ENCODE assay signal across 1 cellular context in genomic region chr16:68792465-68793324, GRCh38.
TF ChIP-seq lines count a peak whose summit lies in the region.

No MANE protein-coding gene starts in this region.

TF ChIP-seq in HepG2, 621 proteins besides CTCF, POLR2A, EP300 and RAD21 (continued from another document and continues in another):
- TF ChIP-seq ZNF850 (CRISPR knock-in tag; conservative IDR thresholded peaks at IDR 0.05) (0 out of 2 replicates have a peak, but pooled peaks have one; percentile 42), RORA (CRISPR knock-in tag; IDR thresholded peaks at IDR 0.05) (peak; percentile 86; the same call in 1 of the 2 replicates), ZNF546 (CRISPR knock-in tag; conservative IDR thresholded peaks at IDR 0.05) (no peak), RFXANK (CRISPR knock-in tag; IDR thresholded peaks at IDR 0.05) (no peak), SP1 (IDR thresholded peaks at IDR 0.05) (no peak), SP1 (CRISPR knock-in tag; IDR thresholded peaks at IDR 0.05) (no peak), REST (IDR thresholded peaks at IDR 0.05; ENCODE audit: borderline replicate concordance in 1 of 2, low read depth in 1 of 2, low read length in 2 of 2) (peak in 1 of 2 experiments; percentile 59; a peak in 2 of 4 replicates), ZNF367 (CRISPR knock-in tag; IDR thresholded peaks at IDR 0.05; ENCODE audit: borderline replicate concordance) (no peak), ZSCAN29 (CRISPR knock-in tag; conservative IDR thresholded peaks at IDR 0.05) (no peak), HOXA7 (CRISPR knock-in tag; IDR thresholded peaks at IDR 0.05) (no peak), MIER3 (CRISPR knock-in tag; IDR thresholded peaks at IDR 0.05; ENCODE audit: borderline replicate concordance) (peak; percentile 62), MED13 (CRISPR knock-in tag; IDR thresholded peaks at IDR 0.05) (peak; percentile 81), PCBP2 (optimal IDR thresholded peaks at IDR 0.05; ENCODE audit: low read depth, low read length, poor library complexity, severe bottlenecking) (no peak), ZNF276 (CRISPR knock-in tag; IDR thresholded peaks at IDR 0.05; ENCODE audit: low read depth) (no peak; the same call in 1 of the 2 replicates), HNF1B (CRISPR knock-in tag; IDR thresholded peaks at IDR 0.05) (peak; percentile 88), MATR3 (CRISPR knock-in tag; IDR thresholded peaks at IDR 0.05) (no peak), PLRG1 (conservative IDR thresholded peaks at IDR 0.05) (no peak), BRD4 (CRISPR knock-in tag; IDR thresholded peaks at IDR 0.05) (peak; percentile 36), NFIB (CRISPR knock-in tag; IDR thresholded peaks at IDR 0.05; ENCODE audit: borderline replicate concordance) (no peak), ZBTB10 (CRISPR knock-in tag; IDR thresholded peaks at IDR 0.05; ENCODE audit: borderline replicate concordance) (peak; percentile 64; the same call in 1 of the 2 replicates), ZNF143 (CRISPR knock-in tag; IDR thresholded peaks at IDR 0.05) (no peak; the same call in 1 of the 2 replicates), ZBTB42 (CRISPR knock-in tag; IDR thresholded peaks at IDR 0.05) (no peak), USF2 (IDR thresholded peaks at IDR 0.05; ENCODE audit: low read depth, low read length) (0 out of 2 replicates have a peak, but pooled peaks have one; percentile 6), USF2 (CRISPR knock-in tag; IDR thresholded peaks at IDR 0.05; ENCODE audit: borderline replicate concordance) (no peak), SRSF4 (IDR thresholded peaks at IDR 0.05; ENCODE audit: low read depth, low read length, poor library complexity, severe bottlenecking) (no peak), REL (CRISPR knock-in tag; conservative IDR thresholded peaks at IDR 0.05) (no peak), ZNF274 (CRISPR knock-in tag; IDR thresholded peaks at IDR 0.05) (no peak), ZNF713 (CRISPR knock-in tag; IDR thresholded peaks at IDR 0.05) (no peak), SUZ12 (IDR thresholded peaks at IDR 0.05; ENCODE audit: low read depth, low read length) (no peak), STAG1 (CRISPR knock-in tag; IDR thresholded peaks at IDR 0.05) (peak; percentile 26; the same call in 1 of the 2 replicates), RELA (CRISPR knock-in tag; IDR thresholded peaks at IDR 0.05) (0 out of 2 replicates have a peak, but pooled peaks have one; percentile 7), ZSCAN21 (CRISPR knock-in tag; IDR thresholded peaks at IDR 0.05; ENCODE audit: borderline replicate concordance) (peak; percentile 76), ZNF782 (CRISPR knock-in tag; IDR thresholded peaks at IDR 0.05; ENCODE audit: borderline replicate concordance) (peak; percentile 70; the same call in 1 of the 2 replicates), MZF1 (CRISPR knock-in tag; IDR thresholded peaks at IDR 0.05; ENCODE audit: borderline replicate concordance) (no peak), ZNF607 (CRISPR knock-in tag; IDR thresholded peaks at IDR 0.05; ENCODE audit: borderline replicate concordance) (peak; percentile 93), DR1 (CRISPR knock-in tag; IDR thresholded peaks at IDR 0.05) (no peak), ZNF292 (CRISPR knock-in tag; IDR thresholded peaks at IDR 0.05; ENCODE audit: borderline replicate concordance, low read depth) (peak; percentile 77; the same call in 1 of the 2 replicates), EED (CRISPR knock-in tag; IDR thresholded peaks at IDR 0.05) (0 out of 2 replicates have a peak, but pooled peaks have one; percentile 11)
- TF ChIP-seq, protein P1, sequence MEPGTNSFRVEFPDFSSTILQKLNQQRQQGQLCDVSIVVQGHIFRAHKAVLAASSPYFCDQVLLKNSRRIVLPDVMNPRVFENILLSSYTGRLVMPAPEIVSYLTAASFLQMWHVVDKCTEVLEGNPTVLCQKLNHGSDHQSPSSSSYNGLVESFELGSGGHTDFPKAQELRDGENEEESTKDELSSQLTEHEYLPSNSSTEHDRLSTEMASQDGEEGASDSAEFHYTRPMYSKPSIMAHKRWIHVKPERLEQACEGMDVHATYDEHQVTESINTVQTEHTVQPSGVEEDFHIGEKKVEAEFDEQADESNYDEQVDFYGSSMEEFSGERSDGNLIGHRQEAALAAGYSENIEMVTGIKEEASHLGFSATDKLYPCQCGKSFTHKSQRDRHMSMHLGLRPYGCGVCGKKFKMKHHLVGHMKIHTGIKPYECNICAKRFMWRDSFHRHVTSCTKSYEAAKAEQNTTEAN (CRISPR knock-in tag; conservative IDR thresholded peaks at IDR 0.05), result peak; percentile 8
- TF ChIP-seq, protein P2, sequence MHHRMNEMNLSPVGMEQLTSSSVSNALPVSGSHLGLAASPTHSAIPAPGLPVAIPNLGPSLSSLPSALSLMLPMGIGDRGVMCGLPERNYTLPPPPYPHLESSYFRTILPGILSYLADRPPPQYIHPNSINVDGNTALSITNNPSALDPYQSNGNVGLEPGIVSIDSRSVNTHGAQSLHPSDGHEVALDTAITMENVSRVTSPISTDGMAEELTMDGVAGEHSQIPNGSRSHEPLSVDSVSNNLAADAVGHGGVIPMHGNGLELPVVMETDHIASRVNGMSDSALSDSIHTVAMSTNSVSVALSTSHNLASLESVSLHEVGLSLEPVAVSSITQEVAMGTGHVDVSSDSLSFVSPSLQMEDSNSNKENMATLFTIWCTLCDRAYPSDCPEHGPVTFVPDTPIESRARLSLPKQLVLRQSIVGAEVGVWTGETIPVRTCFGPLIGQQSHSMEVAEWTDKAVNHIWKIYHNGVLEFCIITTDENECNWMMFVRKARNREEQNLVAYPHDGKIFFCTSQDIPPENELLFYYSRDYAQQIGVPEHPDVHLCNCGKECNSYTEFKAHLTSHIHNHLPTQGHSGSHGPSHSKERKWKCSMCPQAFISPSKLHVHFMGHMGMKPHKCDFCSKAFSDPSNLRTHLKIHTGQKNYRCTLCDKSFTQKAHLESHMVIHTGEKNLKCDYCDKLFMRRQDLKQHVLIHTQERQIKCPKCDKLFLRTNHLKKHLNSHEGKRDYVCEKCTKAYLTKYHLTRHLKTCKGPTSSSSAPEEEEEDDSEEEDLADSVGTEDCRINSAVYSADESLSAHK (CRISPR knock-in tag; IDR thresholded peaks at IDR 0.05; ENCODE audit: borderline replicate concordance), result no peak
- TF ChIP-seq, protein P3, sequence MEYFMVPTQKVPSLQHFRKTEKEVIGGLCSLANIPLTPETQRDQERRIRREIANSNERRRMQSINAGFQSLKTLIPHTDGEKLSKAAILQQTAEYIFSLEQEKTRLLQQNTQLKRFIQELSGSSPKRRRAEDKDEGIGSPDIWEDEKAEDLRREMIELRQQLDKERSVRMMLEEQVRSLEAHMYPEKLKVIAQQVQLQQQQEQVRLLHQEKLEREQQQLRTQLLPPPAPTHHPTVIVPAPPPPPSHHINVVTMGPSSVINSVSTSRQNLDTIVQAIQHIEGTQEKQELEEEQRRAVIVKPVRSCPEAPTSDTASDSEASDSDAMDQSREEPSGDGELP (IDR thresholded peaks at IDR 0.05; ENCODE audit: borderline replicate concordance, low read depth), result peak; percentile 79; the same call in 1 of the 2 replicates
- TF ChIP-seq, protein P4, sequence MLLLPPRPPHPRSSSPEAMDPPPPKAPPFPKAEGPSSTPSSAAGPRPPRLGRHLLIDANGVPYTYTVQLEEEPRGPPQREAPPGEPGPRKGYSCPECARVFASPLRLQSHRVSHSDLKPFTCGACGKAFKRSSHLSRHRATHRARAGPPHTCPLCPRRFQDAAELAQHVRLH (CRISPR knock-in tag; IDR thresholded peaks at IDR 0.05; ENCODE audit: borderline replicate concordance, low read depth), result peak; percentile 49; the same call in 1 of the 2 replicates
- TF ChIP-seq, protein P5, sequence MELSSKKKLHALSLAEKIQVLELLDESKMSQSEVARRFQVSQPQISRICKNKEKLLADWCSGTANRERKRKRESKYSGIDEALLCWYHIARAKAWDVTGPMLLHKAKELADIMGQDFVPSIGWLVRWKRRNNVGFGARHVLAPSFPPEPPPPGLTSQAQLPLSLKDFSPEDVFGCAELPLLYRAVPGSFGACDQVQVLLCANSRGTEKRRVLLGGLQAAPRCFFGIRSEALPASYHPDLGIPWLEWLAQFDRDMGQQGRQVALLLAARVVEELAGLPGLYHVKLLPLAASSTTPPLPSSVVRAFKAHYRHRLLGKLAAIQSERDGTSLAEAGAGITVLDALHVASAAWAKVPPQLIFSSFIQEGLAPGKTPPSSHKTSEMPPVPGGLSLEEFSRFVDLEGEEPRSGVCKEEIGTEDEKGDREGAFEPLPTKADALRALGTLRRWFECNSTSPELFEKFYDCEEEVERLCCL (CRISPR knock-in tag; IDR thresholded peaks at IDR 0.05; ENCODE audit: borderline replicate concordance), result 0 out of 2 replicates have a peak, but pooled peaks have one; percentile 62
